26 cellular contexts compared by ENCODE assay signal in genomic region chr2:2318949-2319348, GRCh38. TPM values are rescaled to one million over a fixed set of nuclear protein-coding genes. Genes with fewer than 3 reads are reported as not detected.
"Had no signal": no experiment of that assay in that cellular context is flagged by ENCODE, and none has a peak within 500 bp of the region (broad histone marks: within the 10 kb centered on the region; RNA-seq: fewer than 3 reads in every experiment).

No MANE protein-coding gene starts in this region.

- H3K27ac Mint-ChIP-seq: endodermal cell; naive thymus-derived CD8-positive, alpha-beta T cell; nephron progenitor cell; stimulated activated memory B cell treated with anti-CD40 and anti-IgM and Interleukin-4, amounts not matched to agents 10 μg/mL and 1 μg/mL and 100 μg/mL, for 72 hours had no signal

- H3K9me3 ChIP-seq: gastrocnemius medialis, lower lobe of right lung, ovary, psoas muscle, thoracic aorta, upper lobe of left lung had no signal

- H3K27me3 ChIP-seq: ovary, tibial nerve, upper lobe of left lung had no signal

- H3K27ac ChIP-seq: epithelial cell of prostate, gastrocnemius medialis, lower lobe of right lung, ovary, psoas muscle, sigmoid colon, thoracic aorta, tibial nerve, upper lobe of left lung had no signal

- H3K4me1 Mint-ChIP-seq: endodermal cell; naive thymus-derived CD8-positive, alpha-beta T cell; nephron progenitor cell; stimulated activated memory B cell treated with anti-CD40 and anti-IgM and Interleukin-4, amounts not matched to agents 10 μg/mL and 1 μg/mL and 100 μg/mL, for 72 hours had no signal

- H3K4me3 ChIP-seq: gastrocnemius medialis, lower lobe of right lung, ovary, psoas muscle, sigmoid colon, thoracic aorta, tibial nerve, upper lobe of left lung had no signal

- H3K27me3 Mint-ChIP-seq: stimulated activated memory B cell treated with anti-CD40 and anti-IgM and Interleukin-4, amounts not matched to agents 10 μg/mL and 1 μg/mL and 100 μg/mL, for 72 hours had no signal

- H3K36me3 ChIP-seq: gastrocnemius medialis, lower lobe of right lung, ovary, sigmoid colon, thoracic aorta, tibial nerve, upper lobe of left lung had no signal

- H3K9me3 Mint-ChIP-seq: endodermal cell; naive thymus-derived CD8-positive, alpha-beta T cell; nephron progenitor cell had no signal

- H3K4me1 ChIP-seq: gastrocnemius medialis, lower lobe of right lung, psoas muscle, sigmoid colon, tibial nerve, upper lobe of left lung had no signal

- DNase-seq: effector CD8-positive, alpha-beta T cell; endodermal cell; foreskin fibroblast; gastrocnemius medialis; head of caudate nucleus; left ventricle myocardium superior; lower lobe of right lung; naive thymus-derived CD8-positive, alpha-beta T cell; nephron progenitor cell; occipital lobe; ovary; psoas muscle; right cardiac atrium; sigmoid colon; stimulated activated CD4-positive, alpha-beta T cell treated with anti-CD3 and anti-CD28 coated beads, Interleukin-4, amount 100 ng/mL, for 4 hours; stimulated activated naive CD8-positive, alpha-beta T cell treated with anti-CD3 and anti-CD28 coated beads, Interleukin-15, Interleukin-2, amounts not matched to agents 100 U/mL and 50 U/mL, for 24 hours; upper lobe of left lung had no signal

- H3K4me3 Mint-ChIP-seq: endodermal cell; naive thymus-derived CD8-positive, alpha-beta T cell; nephron progenitor cell; stimulated activated memory B cell treated with anti-CD40 and anti-IgM and Interleukin-4, amounts not matched to agents 10 μg/mL and 1 μg/mL and 100 μg/mL, for 72 hours had no signal

- H3K36me3 Mint-ChIP-seq: naive thymus-derived CD8-positive, alpha-beta T cell; stimulated activated memory B cell treated with anti-CD40 and anti-IgM and Interleukin-4, amounts not matched to agents 10 μg/mL and 1 μg/mL and 100 μg/mL, for 72 hours had no signal

RNA-seq across cellular contexts. Expression of gene MYT1L, which starts 12.1 kb away (rescaled TPM):
- total RNA-seq: endodermal cell, esophagus mucosa, gastrocnemius medialis, glomerular endothelial cell, left ventricle myocardium superior, lower lobe of right lung, mesenteric fat pad, ovary, renal cortical epithelial cell, right cardiac atrium, tibial nerve had no signal
- polyA plus RNA-seq: keratinocyte had no signal
